8 cellular contexts compared by ENCODE assay signal in genomic region chr14:90382491-90383125, GRCh38. TPM values are rescaled to one million over a fixed set of nuclear protein-coding genes. Genes with fewer than 3 reads are reported as not detected.
DNase-seq lines count a peak whose midpoint lies in the region; ATAC-seq, FAIRE-seq and TF ChIP-seq lines count a peak whose summit lies in the region.

No MANE protein-coding gene starts in this region.

- POLR2A ChIA-PET in activated naive CD8-positive, alpha-beta T cell treated with anti-CD3 and anti-CD28 coated beads, Interleukin-2, amount 10 ng/mL, durations not matched to agents 7 days and 5 days (lab: Charles Lee): interaction anchor here (0.7 to 11.1 kb wide), 4 partner anchors 17 to 428 kb away, joined by 3 to 386 read pairs (median 10); partner anchors contain the start of genes CALM1, EFCAB11, NRDE2 and TDP1

- peak; percentile 37 for FAIRE-seq in A204.1 (lab: Jason Lieb, UNC)

- peak in 2 of 3 donors; percentile 57 to 83 for DNase-seq in Peyer's patch
- DNase-seq in activated naive CD8-positive, alpha-beta T cell treated with anti-CD3 and anti-CD28 coated beads, Interleukin-2, amount 10 ng/mL, durations not matched to agents 7 days and 5 days: peak; percentile 75
- DNase-seq in left cardiac atrium: peak; percentile 73
- DNase-seq in progenitor cell of endocrine pancreas (ENCODE audit: low spot score, unreplicated experiment): peak; percentile 20

- H3K9me3 ChIP-seq in Peyer's patch: no peaks in the 10 kb centered on the region

- H3K9me3 Mint-ChIP-seq in activated naive CD8-positive, alpha-beta T cell treated with anti-CD3 and anti-CD28 coated beads, Interleukin-2, amount 10 ng/mL, durations not matched to agents 7 days and 5 days: no peaks in the 10 kb centered on the region
- no peaks in the 10 kb centered on the region for H3K9me3 Mint-ChIP-seq in progenitor cell of endocrine pancreas (ENCODE audit: low read depth)

- H3K36me3 ChIP-seq in Peyer's patch: no peaks in the 10 kb centered on the region
- H3K36me3 ChIP-seq in urinary bladder (ENCODE audit: insufficient read depth): no peaks in the 10 kb centered on the region

- H3K27me3 Mint-ChIP-seq in activated naive CD8-positive, alpha-beta T cell treated with anti-CD3 and anti-CD28 coated beads, Interleukin-2, amount 10 ng/mL, durations not matched to agents 7 days and 5 days: peaks cover 2% of the 10 kb centered on the region
- no peaks in the 10 kb centered on the region for H3K27me3 Mint-ChIP-seq in progenitor cell of endocrine pancreas

- intact Hi-C loops in left cardiac atrium (cut with DNase I): loop anchor here in 1 of 2 donors (1.0 to 5.0 kb wide), 3 partner anchors 15 to 315 kb away; partner anchors contain the start of genes CALM1 and NRDE2

- H3K4me3 Mint-ChIP-seq in activated naive CD8-positive, alpha-beta T cell treated with anti-CD3 and anti-CD28 coated beads, Interleukin-2, amount 10 ng/mL, durations not matched to agents 7 days and 5 days: no peak overlapping the region
- H3K4me3 Mint-ChIP-seq in progenitor cell of endocrine pancreas (ENCODE audit: low read depth): no peak overlapping the region

- ATAC-seq in GM18517 (IDR thresholded peaks at IDR 0.05; ENCODE audit: unreplicated experiment) (peak; percentile 29), HG03460 (IDR thresholded peaks at IDR 0.05; ENCODE audit: unreplicated experiment) (peak; percentile 14), left cardiac atrium (peak; percentile 39 to 46)
- ATAC-seq in activated naive CD8-positive, alpha-beta T cell treated with anti-CD3 and anti-CD28 coated beads, Interleukin-2, amount 10 ng/mL, durations not matched to agents 7 days and 5 days (ENCODE audit: low read depth): peak; percentile 8

- H3K4me3 ChIP-seq in Peyer's patch (peak overlapping the region; percentile 54 to 68 (median 60)), urinary bladder (ENCODE audit: low read depth, low read length) (peak overlapping the region; percentile 48)

- H3K4me1 ChIP-seq in Peyer's patch (peaks cover 0 to 28% (median 8%) of the 10 kb centered on the region in 4 donors), urinary bladder (ENCODE audit: insufficient read depth) (no peaks in the 10 kb centered on the region)

- WGBS in urinary bladder: under 1% methylated on average over 34 of the region's 34 CpGs

- no peaks in the 10 kb centered on the region for H3K36me3 Mint-ChIP-seq in activated naive CD8-positive, alpha-beta T cell treated with anti-CD3 and anti-CD28 coated beads, Interleukin-2, amount 10 ng/mL, durations not matched to agents 7 days and 5 days
- H3K36me3 Mint-ChIP-seq in progenitor cell of endocrine pancreas (ENCODE audit: insufficient read depth): no peaks in the 10 kb centered on the region

- TF ChIP-seq POLR2A in Peyer's patch (IDR thresholded peaks at IDR 0.05): no peak

- no peak overlapping the region for H3K27ac Mint-ChIP-seq in activated naive CD8-positive, alpha-beta T cell treated with anti-CD3 and anti-CD28 coated beads, Interleukin-2, amount 10 ng/mL, durations not matched to agents 7 days and 5 days
- H3K27ac Mint-ChIP-seq in progenitor cell of endocrine pancreas: no peak overlapping the region

- H3K27me3 ChIP-seq in Peyer's patch: no peaks in the 10 kb centered on the region

- H3K4me1 Mint-ChIP-seq in activated naive CD8-positive, alpha-beta T cell treated with anti-CD3 and anti-CD28 coated beads, Interleukin-2, amount 10 ng/mL, durations not matched to agents 7 days and 5 days: peaks cover 15% of the 10 kb centered on the region
- H3K4me1 Mint-ChIP-seq in progenitor cell of endocrine pancreas (ENCODE audit: low read depth): peaks cover 26% of the 10 kb centered on the region

- H3K27ac ChIP-seq in Peyer's patch (peak overlapping the region; percentile 96 to 99 (median 99)), urinary bladder (ENCODE audit: low read depth) (peak overlapping the region; percentile 98)

- TF ChIP-seq CTCF in Peyer's patch (IDR thresholded peaks at IDR 0.05) (no peak), progenitor cell of endocrine pancreas (IDR thresholded peaks at IDR 0.05; ENCODE audit: unreplicated experiment) (no peak)

RNA-seq across cellular contexts. Expression of gene CALM1, which starts 14.2 kb away (rescaled TPM):
- total RNA-seq in Peyer's patch (1,000 to 10,000 TPM in 2 of 4 donors, 100 to 1,000 TPM in 2; 407 to 1,329 (median 886) TPM), left cardiac atrium (100 to 1,000 TPM; 428 to 511 TPM), progenitor cell of endocrine pancreas (320 and 331 TPM in 2 replicates), urinary bladder (325 TPM)
- 100 to 1,000 TPM; 682 to 687 TPM for total RNA-seq in activated naive CD8-positive, alpha-beta T cell treated with anti-CD3 and anti-CD28 coated beads, Interleukin-2, amount 10 ng/mL, durations not matched to agents 7 days and 5 days
- 540 TPM for polyA plus RNA-seq in urinary bladder

RNA-seq across cellular contexts. Expression of gene NRDE2, which starts 50.9 kb away (rescaled TPM):
- total RNA-seq in Peyer's patch: 10 to 100 TPM; 28.2 to 47.0 (median 41.5) TPM
- total RNA-seq in activated naive CD8-positive, alpha-beta T cell treated with anti-CD3 and anti-CD28 coated beads, Interleukin-2, amount 10 ng/mL, durations not matched to agents 7 days and 5 days: 10 to 100 TPM; 25.4 TPM
- 10 to 100 TPM; 12.0 to 13.1 TPM for total RNA-seq in left cardiac atrium
- 36.7 and 38.2 TPM in 2 replicates for total RNA-seq in progenitor cell of endocrine pancreas
- total RNA-seq in urinary bladder: 15.6 TPM
- 8.0 TPM for polyA plus RNA-seq in urinary bladder

Comparison
In these comparisons a context has a peak if more than half of its experiments do, and no peak if none do; other contexts are left out.
1. Peak in every context shown above with its lines: DNase-seq, ATAC-seq, H3K4me3 ChIP-seq and H3K27ac ChIP-seq.
2. DNase-seq: peak in every context shown above with its lines; median percentile 75 in activated naive CD8-positive, alpha-beta T cell treated with anti-CD3 and anti-CD28 coated beads, Interleukin-2, amount 10 ng/mL, durations not matched to agents 7 days and 5 days; 73 in left cardiac atrium; 70 in Peyer's patch; 20 in progenitor cell of endocrine pancreas.